ENCODE assay signal across 18 cellular contexts in genomic region chr12:9341260-9341585, GRCh38.
A peak's percentile ranks its signal among the peaks of the same experiment; 100 is the strongest.
DNase-seq lines count a peak whose midpoint lies in the region; ATAC-seq and TF ChIP-seq lines count a peak whose summit lies in the region.
"Had no signal": no experiment of that assay in that cellular context is flagged by ENCODE, and none has a peak within 500 bp of the region (broad histone marks: within the 10 kb centered on the region; RNA-seq: fewer than 3 reads in every experiment).

No MANE protein-coding gene starts in this region.

- H3K36me3 ChIP-seq in mesenchymal stem cell (ENCODE audit: control insufficient read depth in 1 of 2, insufficient read depth in 2 of 2, low read depth in 1 of 2, low read length in 2 of 2): no peaks in the 10 kb centered on the region
- no peaks in the 10 kb centered on the region for H3K36me3 ChIP-seq in breast epithelium

- no peak overlapping the region for H3K14ac ChIP-seq in mesenchymal stem cell (ENCODE audit: low read length in 2 of 2)

- no peak overlapping the region for H4K91ac ChIP-seq in mesenchymal stem cell (ENCODE audit: low read length)

- 92% methylated on average over 1 of the region's 2 CpGs for WGBS in mesenchymal stem cell

- POLR2A ChIA-PET in T-cell (lab: Charles Lee): no interaction called here

- no peak overlapping the region for H2BK5ac ChIP-seq in mesenchymal stem cell (ENCODE audit: low read depth, low read length, poor library complexity, severe bottlenecking)

- H3K4me2 ChIP-seq in mesenchymal stem cell (ENCODE audit: low read length, poor library complexity, severe bottlenecking): no peak overlapping the region

- H2AK5ac ChIP-seq in mesenchymal stem cell (ENCODE audit: low read length, severe bottlenecking): no peak overlapping the region

- no peak overlapping the region for H3K9ac ChIP-seq in mesenchymal stem cell (ENCODE audit: low read length)
- H3K9ac ChIP-seq: GM23248 had no signal

- TF ChIP-seq CTCF in breast epithelium (IDR thresholded peaks at IDR 0.05): no peak

- H4K8ac ChIP-seq in mesenchymal stem cell (ENCODE audit: low read length): no peak overlapping the region

- H3K4me1 Mint-ChIP-seq in T-cell (peaks cover 19 to 28% (median 24%) of the 10 kb centered on the region in 3 donors), immature natural killer cell (peaks cover 50 to 58% of the 10 kb centered on the region in 2 donors)
- H3K4me1 Mint-ChIP-seq in stimulated activated effector memory CD8-positive, alpha-beta T cell treated with anti-CD3 and anti-CD28 coated beads, Interleukin-12 subunit alpha, Interleukin-12 subunit beta, amount 100 ng/mL, for 72 hours: peaks cover 19% of the 10 kb centered on the region
- H3K4me1 Mint-ChIP-seq: B cell had no signal

- H3K9me3 ChIP-seq in mesenchymal stem cell (ENCODE audit: control insufficient read depth, low read length) (no peaks in the 10 kb centered on the region), breast epithelium (peaks cover 0 to 3% of the 10 kb centered on the region in 2 donors)

- no peak overlapping the region for H2BK120ac ChIP-seq in mesenchymal stem cell (ENCODE audit: low read depth, low read length)

- no peak overlapping the region for H2BK12ac ChIP-seq in mesenchymal stem cell (ENCODE audit: low read length in 2 of 2)

- no peaks in the 10 kb centered on the region for H3K79me1 ChIP-seq in mesenchymal stem cell (replicated peaks; ENCODE audit: low read length, poor library complexity, severe bottlenecking)

- intact Hi-C loops in breast epithelium (cut with DNase I; ENCODE audit: low total_unique reads): no loop called here

- H3K4me3 Mint-ChIP-seq in T-cell: peak overlapping the region in 1 of 3 donors; percentile 40
- H3K4me3 Mint-ChIP-seq in immature natural killer cell: peak overlapping the region; percentile 50 to 75 (median 66)
- H3K4me3 Mint-ChIP-seq in stimulated activated effector memory CD8-positive, alpha-beta T cell treated with anti-CD3 and anti-CD28 coated beads, Interleukin-12 subunit alpha, Interleukin-12 subunit beta, amount 100 ng/mL, for 72 hours: no peak overlapping the region
- H3K4me3 Mint-ChIP-seq: B cell had no signal

- H2AFZ ChIP-seq in mesenchymal stem cell (ENCODE audit: low read depth, low read length): no peak overlapping the region
- H2AFZ ChIP-seq: GM23248 had no signal

- H3K27me3 Mint-ChIP-seq in T-cell (no peaks in the 10 kb centered on the region), immature natural killer cell (ENCODE audit: low read depth in 3 of 3) (peaks cover 0 to 5% (median 0%) of the 10 kb centered on the region in 3 donors)
- H3K27me3 Mint-ChIP-seq: B cell had no signal

- no peak for DNase-seq in activated naive CD4-positive, alpha-beta T cell treated with anti-CD3 and anti-CD28 coated beads, Interleukin-2, amount 50 U/mL, for 72 hours (ENCODE audit: low spot score in 2 of 2)
- DNase-seq in activated naive CD4-positive, alpha-beta T cell treated with Interleukin-2 at 50 U/mL for 16 hours: no peak
- peak in 1 of 34 experiments; percentile 11 for DNase-seq in T-cell
- peak; percentile 19 to 49 (median 38) for DNase-seq in immature natural killer cell
- no peak for DNase-seq in stimulated activated effector memory CD8-positive, alpha-beta T cell treated with anti-CD3 and anti-CD28 coated beads, Interleukin-12 subunit alpha, Interleukin-12 subunit beta, amount 100 ng/mL, for 72 hours (ENCODE audit: low spot score in 2 of 2)
- DNase-seq in mesenchymal stem cell: no peak
- DNase-seq in breast epithelium (ENCODE audit: low spot score in 2 of 2): no peak
- DNase-seq: ACHN; NCI-H1048; NCI-H1694 treated with DMSO at 0.1 percent for 48 hours; NCI-H69; NK-92 treated with Interleukin-12 subunit alpha and Interleukin-12 subunit beta, amount 100 ng/mL, for 24 hours; PC-3 had no signal

- H3K9me3 Mint-ChIP-seq in activated naive CD4-positive, alpha-beta T cell treated with anti-CD3 and anti-CD28 coated beads, Interleukin-2, amount 50 U/mL, for 72 hours: no peaks in the 10 kb centered on the region
- peaks cover 0 to 8% (median 6%) of the 10 kb centered on the region in 3 donors for H3K9me3 Mint-ChIP-seq in T-cell
- peaks cover 0 to 13% (median 7%) of the 10 kb centered on the region in 6 donors for H3K9me3 Mint-ChIP-seq in immature natural killer cell
- peaks cover 6% of the 10 kb centered on the region for H3K9me3 Mint-ChIP-seq in stimulated activated effector memory CD8-positive, alpha-beta T cell treated with anti-CD3 and anti-CD28 coated beads, Interleukin-12 subunit alpha, Interleukin-12 subunit beta, amount 100 ng/mL, for 72 hours

- ATAC-seq in activated naive CD4-positive, alpha-beta T cell treated with anti-CD3 and anti-CD28 coated beads, Interleukin-2, amount 50 U/mL, for 72 hours: peak; percentile 56 to 59
- peak; percentile 64 to 88 (median 75) for ATAC-seq in T-cell (replicated peaks in 1 of 4)
- no peak for ATAC-seq in stimulated activated effector memory CD8-positive, alpha-beta T cell treated with anti-CD3 and anti-CD28 coated beads, Interleukin-12 subunit alpha, Interleukin-12 subunit beta, amount 100 ng/mL, for 72 hours
- ATAC-seq in HG03095 (IDR thresholded peaks at IDR 0.05; ENCODE audit: unreplicated experiment): no peak
- ATAC-seq: K562, PC-3 had no signal

- no peak overlapping the region for H2BK15ac ChIP-seq in mesenchymal stem cell (ENCODE audit: low read depth, poor library complexity, severe bottlenecking)

- no peak overlapping the region for H3K4me3 ChIP-seq in mesenchymal stem cell (ENCODE audit: insufficient read depth in 1 of 2, low read depth in 1 of 2, low read length in 2 of 2)
- H3K4me3 ChIP-seq in breast epithelium: no peak overlapping the region
- H3K4me3 ChIP-seq: GM23248, K562 had no signal

- no peak overlapping the region for H3K23ac ChIP-seq in mesenchymal stem cell (ENCODE audit: low read length in 2 of 2)

- H3K27ac ChIP-seq in mesenchymal stem cell (ENCODE audit: low read length, poor library complexity, severe bottlenecking): no peak overlapping the region
- H3K27ac ChIP-seq in breast epithelium: no peak overlapping the region
- H3K27ac ChIP-seq: GM23248, HL-60 had no signal

- peaks cover 2% of the 10 kb centered on the region for H3K4me1 ChIP-seq in mesenchymal stem cell (ENCODE audit: control insufficient read depth, insufficient read depth, low read depth, low read length)
- H3K4me1 ChIP-seq in breast epithelium: no peaks in the 10 kb centered on the region

- CTCF ChIA-PET in T-cell (lab: Charles Lee): interaction anchor here (0.6 to 1.5 kb wide), 3 partner anchors 10 to 461 kb away, joined by 3 to 4 read pairs (median 4); no protein-coding TSS in a partner anchor

- H3K4ac ChIP-seq in mesenchymal stem cell (ENCODE audit: low read depth in 1 of 2, low read length in 2 of 2): no peak overlapping the region

- no peak overlapping the region for H3K27ac Mint-ChIP-seq in activated naive CD4-positive, alpha-beta T cell treated with anti-CD3 and anti-CD28 coated beads, Interleukin-2, amount 50 U/mL, for 72 hours
- peak overlapping the region; percentile 23 to 71 for H3K27ac Mint-ChIP-seq in T-cell
- H3K27ac Mint-ChIP-seq in immature natural killer cell: peak overlapping the region; percentile 5 to 85 (median 56)
- peak overlapping the region; percentile 32 for H3K27ac Mint-ChIP-seq in stimulated activated effector memory CD8-positive, alpha-beta T cell treated with anti-CD3 and anti-CD28 coated beads, Interleukin-12 subunit alpha, Interleukin-12 subunit beta, amount 100 ng/mL, for 72 hours
- H3K27ac Mint-ChIP-seq: B cell had no signal

- TF ChIP-seq POLR2A in breast epithelium (IDR thresholded peaks at IDR 0.05): no peak

- no peaks in the 10 kb centered on the region for H3K27me3 ChIP-seq in mesenchymal stem cell (ENCODE audit: control insufficient read depth in 1 of 2, insufficient read depth in 1 of 2, low read length in 2 of 2)
- no peaks in the 10 kb centered on the region for H3K27me3 ChIP-seq in breast epithelium

- peaks cover 0 to 8% of the 10 kb centered on the region in 2 donors for H3K36me3 Mint-ChIP-seq in activated naive CD4-positive, alpha-beta T cell treated with anti-CD3 and anti-CD28 coated beads, Interleukin-2, amount 50 U/mL, for 72 hours
- H3K36me3 Mint-ChIP-seq in T-cell (no peaks in the 10 kb centered on the region), immature natural killer cell (peaks cover 4 to 12% (median 4%) of the 10 kb centered on the region in 3 donors)
- H3K36me3 Mint-ChIP-seq in stimulated activated effector memory CD8-positive, alpha-beta T cell treated with anti-CD3 and anti-CD28 coated beads, Interleukin-12 subunit alpha, Interleukin-12 subunit beta, amount 100 ng/mL, for 72 hours: no peaks in the 10 kb centered on the region

- no peak overlapping the region for H3K18ac ChIP-seq in mesenchymal stem cell (ENCODE audit: low read depth in 1 of 2, low read length in 2 of 2)

Comparison
In these comparisons a context has a peak if more than half of its experiments do, and no peak if none do; other contexts are left out.
1. ATAC-seq: peak in activated naive CD4-positive, alpha-beta T cell treated with anti-CD3 and anti-CD28 coated beads, Interleukin-2, amount 50 U/mL, for 72 hours (2 of 2) and T-cell (4 of 4); none in stimulated activated effector memory CD8-positive, alpha-beta T cell treated with anti-CD3 and anti-CD28 coated beads, Interleukin-12 subunit alpha, Interleukin-12 subunit beta, amount 100 ng/mL, for 72 hours (single experiment) and HG03095 (single experiment).
2. DNase-seq: peak in immature natural killer cell (3 of 3); none in activated naive CD4-positive, alpha-beta T cell treated with anti-CD3 and anti-CD28 coated beads, Interleukin-2, amount 50 U/mL, for 72 hours (0 of 2), activated naive CD4-positive, alpha-beta T cell treated with Interleukin-2 at 50 U/mL for 16 hours (single experiment), stimulated activated effector memory CD8-positive, alpha-beta T cell treated with anti-CD3 and anti-CD28 coated beads, Interleukin-12 subunit alpha, Interleukin-12 subunit beta, amount 100 ng/mL, for 72 hours (0 of 2), mesenchymal stem cell (single experiment) and breast epithelium (0 of 2).
3. H3K27ac Mint-ChIP-seq: peak in T-cell (2 of 2), immature natural killer cell (6 of 6) and stimulated activated effector memory CD8-positive, alpha-beta T cell treated with anti-CD3 and anti-CD28 coated beads, Interleukin-12 subunit alpha, Interleukin-12 subunit beta, amount 100 ng/mL, for 72 hours (single experiment); none in activated naive CD4-positive, alpha-beta T cell treated with anti-CD3 and anti-CD28 coated beads, Interleukin-2, amount 50 U/mL, for 72 hours (0 of 2).